In the genomic region with DNA sequence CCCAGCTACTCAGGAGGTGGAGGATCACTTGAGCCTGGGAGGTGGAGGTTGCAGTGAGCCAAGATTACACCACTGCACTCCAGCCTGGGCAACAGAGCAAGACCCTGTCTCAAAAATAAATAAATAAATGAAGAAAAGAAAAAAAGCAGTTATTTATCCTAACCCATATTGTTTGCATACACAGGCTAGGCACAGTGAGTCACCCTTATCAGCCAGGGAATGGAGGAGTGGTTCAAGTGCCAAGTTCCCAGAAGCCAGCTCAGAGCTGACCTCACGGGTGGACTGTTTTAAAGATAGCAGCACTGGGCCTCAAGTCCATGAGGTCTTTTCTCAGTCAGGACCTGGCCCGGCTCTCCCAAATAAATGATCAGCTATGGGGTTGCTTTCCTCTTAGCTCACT, we compare ENCODE assay signal across 13 cellular contexts. TPM values are rescaled to one million over a fixed set of nuclear protein-coding genes. Genes with fewer than 3 reads are reported as not detected.
DNase-seq lines count a peak whose midpoint lies in the region; FAIRE-seq and TF ChIP-seq lines count a peak whose summit lies in the region.
"Had no signal": no experiment of that assay in that cellular context is flagged by ENCODE, and none has a peak within 500 bp of the region (broad histone marks: within the 10 kb centered on the region; RNA-seq: fewer than 3 reads in every experiment).

No MANE protein-coding gene starts in this region.

- no peaks in the 10 kb centered on the region for H3F3A ChIP-seq in GM23248 (ENCODE audit: insufficient read depth)

- no peak overlapping the region for H3K4me2 ChIP-seq in GM23248 (ENCODE audit: unreplicated experiment)
- H3K4me2 ChIP-seq: PC-9 had no signal

- no peak overlapping the region for H3K4me3 ChIP-seq in GM23248
- H3K4me3 ChIP-seq in small intestine (ENCODE audit: low read depth in 1 of 2, low read length in 2 of 2) = no peak overlapping the region
- H3K4me3 ChIP-seq: HAP-1, PC-9 had no signal

- no peaks in the 10 kb centered on the region for H3K36me3 ChIP-seq in GM23248 (ENCODE audit: low read depth)
- no peaks in the 10 kb centered on the region for H3K36me3 ChIP-seq in small intestine (ENCODE audit: control insufficient read depth in 2 of 2, insufficient read depth in 2 of 2, low read length in 2 of 2)
- H3K36me3 ChIP-seq: HAP-1 had no signal

- H3K4me1 ChIP-seq in GM23248 (ENCODE audit: insufficient read depth) (no peaks in the 10 kb centered on the region), small intestine (ENCODE audit: control insufficient read depth in 2 of 2, insufficient read depth in 1 of 2, low read depth in 1 of 2, low read length in 1 of 2) (no peaks in the 10 kb centered on the region)

- no peak for TF ChIP-seq POLR2A in erythroblast (IDR thresholded peaks at IDR 0.05; ENCODE audit: low read length)

- H3K9ac ChIP-seq in GM23248 = no peak overlapping the region

- H3K9me3 ChIP-seq in GM23248 (ENCODE audit: low read depth) (no peaks in the 10 kb centered on the region), small intestine (ENCODE audit: control insufficient read depth, low read depth) (no peaks in the 10 kb centered on the region)
- H3K9me3 ChIP-seq: HAP-1 had no signal

- in situ Hi-C loops in GM23248 (cut with MboI) = no loop called here

- 34 to 54% methylated on average over 2 of the region's 2 CpGs for WGBS in GM23248 (ENCODE audit: low coverage in 1 of 2, low lambda C conversion rate in 2 of 2, missing lambda C conversion rate in 2 of 2), 2 experiments
- 46 to 60% (median 48%) methylated on average over 2 of the region's 2 CpGs for WGBS in small intestine, 3 donors

- no peaks in the 10 kb centered on the region for H3K79me2 ChIP-seq in GM23248 (ENCODE audit: insufficient read depth)

- H3K27me3 ChIP-seq in GM23248 (replicated peaks; ENCODE audit: insufficient read depth) = peaks cover 47% of the 10 kb centered on the region
- peaks cover 0 to 2% of the 10 kb centered on the region in 2 donors for H3K27me3 ChIP-seq in small intestine (ENCODE audit: control insufficient read depth in 2 of 2, insufficient read depth in 2 of 2, low read length in 2 of 2)

- H2AFZ ChIP-seq in GM23248 = no peak overlapping the region
- H2AFZ ChIP-seq: PC-9 had no signal

- no peak for FAIRE-seq in small intestine (lab: Jason Lieb, UNC)

- no peaks in the 10 kb centered on the region for H4K20me1 ChIP-seq in GM23248 (ENCODE audit: insufficient read depth)

- no peaks in the 10 kb centered on the region for H3K9me2 ChIP-seq in GM23248 (ENCODE audit: insufficient read depth)

- DNase-seq in GM23248 (peak; percentile 28), NCI-H226 (peak; percentile 81), erythroblast (lab: John Stamatoyannopoulos, UW) (peak; percentile 81 to 82), small intestine (peak; percentile 7), COR-L47 (lab: John Stamatoyannopoulos, UW) (no peak), NOMO-1 treated with dmso at 0.1 percent for 144 hours (lab: John Stamatoyannopoulos, UW; ENCODE audit: unreplicated experiment) (no peak)
- no peak for DNase-seq in activated CD4-positive, CD25-positive, alpha-beta regulatory T cell treated with anti-CD3 and anti-CD28 coated beads, Interleukin-2, amount 50 U/mL, for 72 hours
- DNase-seq: NCI-H1436 treated with DMSO at 0.1 percent for 48 hours, NCI-H2081 treated with DMSO at 0.1 percent for 48 hours, NCI-H2227 treated with DMSO at 0.1 percent for 48 hours, NCI-H526 treated with DMSO at 0.1 percent for 48 hours, PC-9 had no signal

- no peak overlapping the region for H3K27ac ChIP-seq in GM23248
- no peak overlapping the region for H3K27ac ChIP-seq in small intestine (ENCODE audit: low read depth in 1 of 2, low read length in 1 of 2)
- H3K27ac ChIP-seq: PC-9 had no signal

RNA-seq across cellular contexts. Expression of a gene that starts 22.7 kb away (rescaled TPM):
- total RNA-seq in GM23248 (2014; rRNA removed; shearing (Covaris generic)) = 0.11 TPM in 1 of 2 replicates, not detected in the other
- polyA plus RNA-seq in GM23248 (2016; fragmentation: Nextera tagmentation; extraction: Ambion mirVana) (0.16 TPM in 1 of 2 replicates, not detected in the other), small intestine (under 1 TPM in 1 of 3 donors, not detected in 2; 0.40 TPM)

Comparison
In these comparisons a context has a peak if more than half of its experiments do, and no peak if none do; other contexts are left out.
1. DNase-seq: peak in GM23248 (single experiment), NCI-H226 (single experiment), erythroblast (2 of 2) and small intestine (single experiment); none in COR-L47 (single experiment), NOMO-1 treated with dmso at 0.1 percent for 144 hours (single experiment) and activated CD4-positive, CD25-positive, alpha-beta regulatory T cell treated with anti-CD3 and anti-CD28 coated beads, Interleukin-2, amount 50 U/mL, for 72 hours (single experiment).